In genomic region chr20:61841551-61841950, GRCh38 we compare ENCODE assay signal across 26 cellular contexts.
"Had no signal": no experiment of that assay in that cellular context is flagged by ENCODE, and none has a peak within 500 bp of the region (broad histone marks: within the 10 kb centered on the region; RNA-seq: fewer than 3 reads in every experiment).

No MANE protein-coding gene starts in this region.

- H3K36me3 Mint-ChIP-seq: memory B cell; naive thymus-derived CD8-positive, alpha-beta T cell; stimulated activated effector memory CD8-positive, alpha-beta T cell treated with anti-CD3 and anti-CD28 coated beads, Interleukin-12 subunit alpha, Interleukin-12 subunit beta, amount 100 ng/mL, for 72 hours had no signal

- H3K4me1 ChIP-seq: heart right ventricle, left lung, prostate gland, thyroid gland, transverse colon, vagina had no signal

- H3K27ac Mint-ChIP-seq: memory B cell; naive thymus-derived CD8-positive, alpha-beta T cell; nephron; stimulated activated effector memory CD8-positive, alpha-beta T cell treated with anti-CD3 and anti-CD28 coated beads, Interleukin-12 subunit alpha, Interleukin-12 subunit beta, amount 100 ng/mL, for 72 hours had no signal

- H3K4me1 Mint-ChIP-seq: memory B cell; naive thymus-derived CD8-positive, alpha-beta T cell; stimulated activated effector memory CD8-positive, alpha-beta T cell treated with anti-CD3 and anti-CD28 coated beads, Interleukin-12 subunit alpha, Interleukin-12 subunit beta, amount 100 ng/mL, for 72 hours; stimulated activated naive CD8-positive, alpha-beta T cell treated with anti-CD3 and anti-CD28 coated beads, Interleukin-15, amount 100 ng/mL, for 72 hours had no signal

- ATAC-seq: heart right ventricle; left colon; left lung; naive thymus-derived CD8-positive, alpha-beta T cell; right cardiac atrium; sciatic nerve; stimulated activated effector memory CD8-positive, alpha-beta T cell treated with anti-CD3 and anti-CD28 coated beads, Interleukin-12 subunit alpha, Interleukin-12 subunit beta, amount 100 ng/mL, for 72 hours; stimulated activated naive CD8-positive, alpha-beta T cell treated with anti-CD3 and anti-CD28 coated beads, Interleukin-15, amount 100 ng/mL, for 72 hours had no signal

- H3K9me3 Mint-ChIP-seq: naive thymus-derived CD8-positive, alpha-beta T cell; neural crest cell; stimulated activated effector memory CD8-positive, alpha-beta T cell treated with anti-CD3 and anti-CD28 coated beads, Interleukin-12 subunit alpha, Interleukin-12 subunit beta, amount 100 ng/mL, for 72 hours; stimulated activated naive CD8-positive, alpha-beta T cell treated with anti-CD3 and anti-CD28 coated beads, Interleukin-15, amount 100 ng/mL, for 72 hours had no signal

- DNase-seq: heart right ventricle; left colon; midbrain; naive thymus-derived CD8-positive, alpha-beta T cell; occipital lobe; retina; stimulated activated CD4-positive, alpha-beta T cell treated with anti-CD3 and anti-CD28 coated beads, Interleukin-4, amount 100 ng/mL, for 24 hours; stimulated activated naive CD4-positive, alpha-beta T cell treated with Interleukin-2 at 50 U/mL for 16 hours; stimulated activated naive CD8-positive, alpha-beta T cell treated with anti-CD3 and anti-CD28 coated beads, Interleukin-15, amount 100 ng/mL, for 72 hours; testis; transverse colon had no signal

- H3K4me3 ChIP-seq: heart right ventricle, hepatocyte, left lung, ovary, prostate gland, skin epidermis, testis, thyroid gland, transverse colon, upper lobe of left lung, vagina had no signal

- H3K9me3 ChIP-seq: heart right ventricle, neutrophil, prostate gland, testis, thyroid gland, transverse colon, upper lobe of left lung, vagina had no signal

- H3K4me3 Mint-ChIP-seq: memory B cell; naive thymus-derived CD8-positive, alpha-beta T cell; nephron; neural crest cell; stimulated activated effector memory CD8-positive, alpha-beta T cell treated with anti-CD3 and anti-CD28 coated beads, Interleukin-12 subunit alpha, Interleukin-12 subunit beta, amount 100 ng/mL, for 72 hours; stimulated activated naive CD8-positive, alpha-beta T cell treated with anti-CD3 and anti-CD28 coated beads, Interleukin-15, amount 100 ng/mL, for 72 hours had no signal

- H3K27me3 Mint-ChIP-seq: stimulated activated naive CD8-positive, alpha-beta T cell treated with anti-CD3 and anti-CD28 coated beads, Interleukin-15, amount 100 ng/mL, for 72 hours had no signal

- H3K36me3 ChIP-seq: heart right ventricle, left lung, neutrophil, ovary, prostate gland, thyroid gland, transverse colon, upper lobe of left lung, vagina had no signal
